In genomic region chr6:45959534-45960195, GRCh38 we compare ENCODE assay signal across 10 cellular contexts. TPM values are rescaled to one million over a fixed set of nuclear protein-coding genes. Genes with fewer than 3 reads are reported as not detected.
A peak's percentile ranks its signal among the peaks of the same experiment; 100 is the strongest.
DNase-seq lines count a peak whose midpoint lies in the region; ATAC-seq and TF ChIP-seq lines count a peak whose summit lies in the region.
"Had no signal": no experiment of that assay in that cellular context is flagged by ENCODE, and none has a peak within 500 bp of the region (broad histone marks: within the 10 kb centered on the region; RNA-seq: fewer than 3 reads in every experiment).

No MANE protein-coding gene starts in this region.

- H3K27ac ChIP-seq in SJCRH30 (no peak overlapping the region; the same call in 1 of the 2 replicates), left lung (peak overlapping the region in 1 of 2 donors; percentile 33)

- intact Hi-C loops in left lung (cut with DNase I): no loop called here
- intact Hi-C loops in lower leg skin (cut with DNase I; ENCODE audit: low total_unique reads): no loop called here

- no peaks in the 10 kb centered on the region for H3K9me3 ChIP-seq in SJCRH30 (replicated peaks)
- peaks cover 0 to 6% of the 10 kb centered on the region in 2 donors for H3K9me3 ChIP-seq in left lung

- DNase-seq in DMS53 treated with DMSO at 0.1 percent for 48 hours (lab: John Stamatoyannopoulos, UW; ENCODE audit: unreplicated experiment) (peak; percentile 40), NCI-H187 treated with DMSO at 0.1 percent for 48 hours (lab: John Stamatoyannopoulos, UW) (peak; percentile 14), SJCRH30 (peak; percentile 70 to 86), left lung (no peak), lower leg skin (ENCODE audit: low spot score in 2 of 2) (no peak), cortex of kidney (lab: John Stamatoyannopoulos, UW) (no peak)
- DNase-seq: SW 1271 had no signal

- H3K4me3 ChIP-seq in SJCRH30: no peak overlapping the region
- H3K4me3 ChIP-seq in left lung: no peak overlapping the region
- no peak overlapping the region for H3K4me3 ChIP-seq in lower leg skin (ENCODE audit: low read depth, poor library complexity, severe bottlenecking)

- H3K36me3 ChIP-seq in SJCRH30 (no peaks in the 10 kb centered on the region), left lung (no peaks in the 10 kb centered on the region)

- TF ChIP-seq POLR2A in lower leg skin (IDR thresholded peaks at IDR 0.05): no peak

- H3K27me3 ChIP-seq in SJCRH30 (no peaks in the 10 kb centered on the region), left lung (no peaks in the 10 kb centered on the region)

- ATAC-seq in left lung (peak; percentile 73), GM19023 (IDR thresholded peaks at IDR 0.05; ENCODE audit: unreplicated experiment) (no peak), GM21737 (IDR thresholded peaks at IDR 0.05; ENCODE audit: unreplicated experiment) (no peak)
- ATAC-seq: left lobe of liver had no signal

- no peak for TF ChIP-seq CTCF in left lung (IDR thresholded peaks at IDR 0.05)
- no peak for TF ChIP-seq CTCF in lower leg skin (IDR thresholded peaks at IDR 0.05)

- 55 to 62% methylated on average over 4 of the region's 4 CpGs for WGBS in lower leg skin, 2 donors

- H3K4me1 ChIP-seq in SJCRH30 (peaks cover 12% of the 10 kb centered on the region), left lung (peaks cover 0 to 8% of the 10 kb centered on the region in 2 donors)

RNA-seq across cellular contexts. Expression of gene CLIC5, which starts 56.0 kb away (rescaled TPM):
- 0.05 and 0.06 TPM in 2 replicates for total RNA-seq in SJCRH30 (2014; rRNA removed; shearing (Covaris generic))
- total RNA-seq in left lung (100 to 1,000 TPM in 1 of 2 donors, 10 to 100 TPM in 1; 44.3 to 179 TPM), lower leg skin (1 to 10 TPM; 1.2 to 1.9 (median 1.4) TPM)

Comparison
In these comparisons a context has a peak if more than half of its experiments do, and no peak if none do; other contexts are left out.
1. DNase-seq: peak in DMS53 treated with DMSO at 0.1 percent for 48 hours (single experiment), NCI-H187 treated with DMSO at 0.1 percent for 48 hours (single experiment) and SJCRH30 (2 of 2); none in left lung (0 of 2), lower leg skin (0 of 2) and cortex of kidney (single experiment).
2. RNA of gene CLIC5, which starts 56.0 kb away (total RNA-seq): 44.3 to 179 TPM in left lung; 1.2 to 1.9 TPM in lower leg skin and 0.05 to 0.06 TPM in SJCRH30; every median in the first group is over 10 times any median in the second.